8 cellular contexts compared by ENCODE assay signal in the genomic region with DNA sequence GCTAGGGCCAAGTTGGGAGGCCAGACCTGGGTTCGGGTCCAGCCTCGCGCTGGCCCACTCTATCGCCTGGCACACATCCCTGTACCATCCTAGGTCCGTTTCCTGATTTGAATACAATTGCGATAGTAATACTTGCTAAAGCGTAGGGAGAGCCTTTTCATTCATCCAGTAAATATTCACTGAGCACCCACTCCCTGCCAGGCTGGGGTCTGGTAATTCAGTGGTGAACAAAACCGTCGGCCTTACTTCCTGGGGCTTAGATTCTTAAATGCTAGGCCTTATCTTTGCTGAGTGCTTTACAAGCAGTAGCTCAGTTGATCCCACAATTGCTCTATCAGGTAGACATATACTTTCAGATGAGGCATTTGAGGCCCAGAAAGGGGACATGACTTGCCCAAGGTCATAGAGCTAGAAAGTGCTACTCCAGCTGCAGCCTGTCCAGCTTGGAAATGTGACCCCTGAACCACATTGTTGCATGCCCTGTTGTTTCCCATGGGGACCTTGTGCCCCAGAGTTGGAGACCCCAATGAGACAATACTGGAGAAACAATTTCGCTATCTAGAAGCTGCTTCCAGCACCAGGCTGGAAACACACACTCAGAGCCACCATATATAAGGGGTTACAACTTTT. TPM values are rescaled to one million over a fixed set of nuclear protein-coding genes. Genes with fewer than 3 reads are reported as not detected.
DNase-seq lines count a peak whose midpoint lies in the region; ATAC-seq and TF ChIP-seq lines count a peak whose summit lies in the region.

No MANE protein-coding gene starts in this region.

- DNase-seq in SJCRH30 (no peak), fibroblast of mammary gland (ENCODE audit: low read depth) (peak; percentile 28), psoas muscle (no peak), COR-L47 (lab: John Stamatoyannopoulos, UW) (no peak), GM10248 (ENCODE audit: extremely low spot score) (no peak), superior temporal gyrus (ENCODE audit: extremely low spot score) (no peak)

- H3K27me3 ChIP-seq in SJCRH30 (no peaks in the 10 kb centered on the region), psoas muscle (ENCODE audit: insufficient read depth in 3 of 3, low read length in 2 of 3) (no peaks in the 10 kb centered on the region)

- no peak overlapping the region for H3K27ac ChIP-seq in SJCRH30
- H3K27ac ChIP-seq in psoas muscle = peak overlapping the region; percentile 91

- intact Hi-C loops in psoas muscle (cut with DNase I) = loop anchor here (5.0 to 10.0 kb wide), 3 partner anchors 245 to 415 kb away; no protein-coding TSS in a partner anchor

- ATAC-seq in psoas muscle = no peak
- ATAC-seq in GM21526 (IDR thresholded peaks at IDR 0.05; ENCODE audit: low FRiP score, unreplicated experiment) = no peak

- POLR2A ChIA-PET in GM10248 (lab: Yijun Ruan, JAX) = interaction anchor here (0.6 kb wide), 1 partner anchor 701 kb away, joined by 3 read pairs; no protein-coding TSS in a partner anchor

- H3K36me3 ChIP-seq in SJCRH30 (peaks cover 10% of the 10 kb centered on the region), psoas muscle (ENCODE audit: insufficient read depth in 1 of 2, low read depth in 1 of 2) (peaks cover 0 to 30% of the 10 kb centered on the region in 2 donors)

- H3K9me3 ChIP-seq in SJCRH30 (replicated peaks) (no peaks in the 10 kb centered on the region), psoas muscle (no peaks in the 10 kb centered on the region)

- 35 to 42% (median 38%) methylated on average over 10 of the region's 10 CpGs for WGBS in psoas muscle, 3 donors

- H3K4me1 ChIP-seq in SJCRH30 (no peaks in the 10 kb centered on the region), psoas muscle (peaks cover 11% of the 10 kb centered on the region)

- H3K4me3 ChIP-seq in GM12875 (ENCODE audit: low read depth, low read length) (peak overlapping the region; percentile 52), SJCRH30 (peak overlapping the region; percentile 64), fibroblast of mammary gland (ENCODE audit: control insufficient read depth, low read depth, low read length) (peak overlapping the region; percentile 79), psoas muscle (peak overlapping the region; percentile 90)

- CTCF ChIA-PET in GM10248 (lab: Yijun Ruan, JAX) = interaction anchor here (1.0 to 3.6 kb wide), 9 partner anchors 9 to 245 kb away, joined by 3 to 18 read pairs (median 3); no protein-coding TSS in a partner anchor

- TF ChIP-seq CTCF in GM12875 (IDR thresholded peaks at IDR 0.05; ENCODE audit: borderline replicate concordance, insufficient read depth, low read depth, low read length) (no peak), fibroblast of mammary gland (conservative IDR thresholded peaks at IDR 0.05; ENCODE audit: control insufficient read depth, insufficient read depth, low read depth, low read length) (no peak), psoas muscle (IDR thresholded peaks at IDR 0.05) (no peak), GM10248 (IDR thresholded peaks at IDR 0.05; ENCODE audit: control extremely low read depth, extremely low read depth, low read depth, missing control alignments) (no peak)

RNA-seq across cellular contexts. Expression of a gene that starts 0.7 kb away (rescaled TPM):
- total RNA-seq in SJCRH30 (2014; rRNA removed; shearing (Covaris generic)) = 20.4 and 21.1 TPM in 2 replicates
- total RNA-seq in psoas muscle = 10 to 100 TPM; 10.1 to 26.0 (median 17.8) TPM
- polyA plus RNA-seq in psoas muscle = 10 to 100 TPM; 17.0 to 30.7 (median 28.3) TPM

RNA-seq across cellular contexts. Expression of a gene that starts 1.4 kb away (rescaled TPM):
- 5.6 and 5.7 TPM in 2 replicates for total RNA-seq in SJCRH30 (2014; rRNA removed; shearing (Covaris generic))
- total RNA-seq in psoas muscle = 1 to 10 TPM; 5.3 to 8.8 (median 7.9) TPM
- 1 to 10 TPM; 2.0 to 6.6 (median 3.4) TPM for polyA plus RNA-seq in psoas muscle

RNA-seq across cellular contexts. Expression of a gene that starts 23.7 kb away (rescaled TPM):
- 3.5 and 3.9 TPM in 2 replicates for total RNA-seq in SJCRH30 (2014; rRNA removed; shearing (Covaris generic))
- 1 to 10 TPM; 2.5 to 6.5 (median 4.4) TPM for total RNA-seq in psoas muscle
- polyA plus RNA-seq in psoas muscle = 1 to 10 TPM; 4.2 to 6.4 (median 5.9) TPM

RNA-seq across cellular contexts. Expression of a gene that starts 31.0 kb away (rescaled TPM):
- not detected in 2 replicates for total RNA-seq in SJCRH30 (2014; rRNA removed; shearing (Covaris generic))
- total RNA-seq in psoas muscle = not detected
- not detected for polyA plus RNA-seq in psoas muscle
